8 cellular contexts compared by ENCODE assay signal in genomic region chr2:235492850-235493344, GRCh38. TPM values are rescaled to one million over a fixed set of nuclear protein-coding genes. Genes with fewer than 3 reads are reported as not detected.
A peak's percentile ranks its signal among the peaks of the same experiment; 100 is the strongest.
DNase-seq lines count a peak whose midpoint lies in the region; ATAC-seq and TF ChIP-seq lines count a peak whose summit lies in the region.

No MANE protein-coding gene starts in this region.

- DNase-seq in cardiac muscle cell (ENCODE audit: low read depth in 1 of 2, low spot score in 1 of 2) (peak in 1 of 2 donors; percentile 52), Right ventricle myocardium inferior (ENCODE audit: missing footprints) (no peak), NCI-H2196 treated with DMSO at 0.1 percent for 48 hours (lab: John Stamatoyannopoulos, UW; ENCODE audit: unreplicated experiment) (no peak), GM13977 (ENCODE audit: low spot score) (no peak), NCI-H226 (no peak)

- H3K27ac ChIP-seq in cardiac muscle cell (no peak overlapping the region), duodenal mucosa (ENCODE audit: low read depth, low read length) (no peak overlapping the region), muscle layer of colon (ENCODE audit: low read depth, low read length) (peak overlapping the region; percentile 56)

- H3K4me1 ChIP-seq in cardiac muscle cell (ENCODE audit: low read depth) (peaks cover 14% of the 10 kb centered on the region), duodenal mucosa (ENCODE audit: control insufficient read depth in 1 of 2, insufficient read depth in 2 of 2, low read length in 2 of 2) (peaks cover 6 to 22% of the 10 kb centered on the region in 2 donors), muscle layer of colon (ENCODE audit: insufficient read depth, low read length) (peaks cover 16% of the 10 kb centered on the region)

- peak overlapping the region; percentile 43 for H3K4me3 ChIP-seq in cardiac muscle cell
- H3K4me3 ChIP-seq in duodenal mucosa (ENCODE audit: low read depth in 1 of 2, low read length in 2 of 2) = peak overlapping the region; percentile 66 to 76
- peak overlapping the region; percentile 5 to 61 for H3K4me3 ChIP-seq in muscle layer of colon (ENCODE audit: low read depth in 1 of 2, low read length in 2 of 2)

- TF ChIP-seq CTCF in cardiac muscle cell (IDR thresholded peaks at IDR 0.05; ENCODE audit: low read depth, low read length) (no peak), GM13977 (IDR thresholded peaks at IDR 0.05; ENCODE audit: extremely low read depth, insufficient read depth, missing control alignments) (no peak)

- H3K9me3 ChIP-seq in cardiac muscle cell (ENCODE audit: low read depth) (no peaks in the 10 kb centered on the region), duodenal mucosa (ENCODE audit: control insufficient read depth in 1 of 2, low read length in 2 of 2) (no peaks in the 10 kb centered on the region), muscle layer of colon (ENCODE audit: low read length) (no peaks in the 10 kb centered on the region)

- ATAC-seq in Right ventricle myocardium inferior = no peak
- no peak for ATAC-seq in HG03469 (IDR thresholded peaks at IDR 0.05; ENCODE audit: unreplicated experiment)

- H3K36me3 ChIP-seq in cardiac muscle cell (no peaks in the 10 kb centered on the region), duodenal mucosa (ENCODE audit: control insufficient read depth in 1 of 2, insufficient read depth in 2 of 2, low read length in 2 of 2) (no peaks in the 10 kb centered on the region), muscle layer of colon (ENCODE audit: insufficient read depth, low read length) (no peaks in the 10 kb centered on the region)

- intact Hi-C loops in Right ventricle myocardium inferior (cut with DNase I) = loop anchor here (5.0 to 10.0 kb wide), 4 partner anchors 59 to 358 kb away; no protein-coding TSS in a partner anchor

- H3K9ac ChIP-seq in duodenal mucosa (ENCODE audit: low read depth in 1 of 2, low read length in 2 of 2) (peak overlapping the region; percentile 52 to 57), muscle layer of colon (ENCODE audit: low read length) (peak overlapping the region; percentile 53)

- H3K27me3 ChIP-seq in cardiac muscle cell = no peaks in the 10 kb centered on the region
- no peaks in the 10 kb centered on the region for H3K27me3 ChIP-seq in duodenal mucosa (ENCODE audit: control insufficient read depth in 1 of 2, insufficient read depth in 2 of 2, low read length in 2 of 2)
- no peaks in the 10 kb centered on the region for H3K27me3 ChIP-seq in muscle layer of colon (ENCODE audit: control insufficient read depth in 1 of 2, insufficient read depth in 2 of 2, low read length in 2 of 2)

- in situ Hi-C loops in GM13977 (cut with MboI; ENCODE audit: low pct_unique_long_range_greater_than_20kb, low sequenced_read_pairs, unreplicated experiment) = no loop called here

RNA-seq across cellular contexts. Expression of gene AGAP1, which starts 0.9 kb away (rescaled TPM):
- total RNA-seq in cardiac muscle cell (20.9 and 38.2 TPM in 2 replicates), Right ventricle myocardium inferior (23.5 TPM)
- 8.6 and 10.5 TPM in 2 replicates for polyA plus RNA-seq in cardiac muscle cell
